ENCODE assay signal across 2 cellular contexts in genomic region chr6:36961441-36962430, GRCh38.
TF ChIP-seq lines count a peak whose summit lies in the region.

No MANE protein-coding gene starts in this region.

TF ChIP-seq in IMR-90, 13 proteins besides CTCF, POLR2A, EP300 and RAD21:
- TF ChIP-seq BHLHE40 (IDR thresholded peaks at IDR 0.05; ENCODE audit: low read depth, low read length) (no peak), CEBPB (IDR thresholded peaks at IDR 0.05; ENCODE audit: low read depth, low read length) (no peak), MAFK (IDR thresholded peaks at IDR 0.05; ENCODE audit: low read depth, low read length) (no peak), ELK1 (IDR thresholded peaks at IDR 0.05; ENCODE audit: borderline replicate concordance, low read depth, low read length) (no peak), SMC3 (IDR thresholded peaks at IDR 0.05; ENCODE audit: low read depth, low read length) (no peak), FOS (IDR thresholded peaks at IDR 0.05; ENCODE audit: low read depth, low read length) (no peak)

TF ChIP-seq in HEK293T, 16 proteins besides CTCF, POLR2A, EP300 and RAD21:
- TF ChIP-seq SUZ12 (IDR thresholded peaks at IDR 0.05) (no peak), SP1 (IDR thresholded peaks at IDR 0.05) (no peak), ZNF384 (IDR thresholded peaks at IDR 0.05) (no peak), ARNT (IDR thresholded peaks at IDR 0.05) (no peak), FOXM1 (IDR thresholded peaks at IDR 0.05; ENCODE audit: borderline replicate concordance) (no peak), LEF1 (IDR thresholded peaks at IDR 0.05; ENCODE audit: borderline replicate concordance) (no peak), BHLHE40 (IDR thresholded peaks at IDR 0.05; ENCODE audit: borderline replicate concordance) (no peak), TARDBP (IDR thresholded peaks at IDR 0.05) (no peak), HDGF (IDR thresholded peaks at IDR 0.05; ENCODE audit: borderline replicate concordance) (no peak), FOXK2 (IDR thresholded peaks at IDR 0.05) (no peak), ELF4 (IDR thresholded peaks at IDR 0.05) (no peak)
